ENCODE assay signal across 8 cellular contexts in the genomic region with DNA sequence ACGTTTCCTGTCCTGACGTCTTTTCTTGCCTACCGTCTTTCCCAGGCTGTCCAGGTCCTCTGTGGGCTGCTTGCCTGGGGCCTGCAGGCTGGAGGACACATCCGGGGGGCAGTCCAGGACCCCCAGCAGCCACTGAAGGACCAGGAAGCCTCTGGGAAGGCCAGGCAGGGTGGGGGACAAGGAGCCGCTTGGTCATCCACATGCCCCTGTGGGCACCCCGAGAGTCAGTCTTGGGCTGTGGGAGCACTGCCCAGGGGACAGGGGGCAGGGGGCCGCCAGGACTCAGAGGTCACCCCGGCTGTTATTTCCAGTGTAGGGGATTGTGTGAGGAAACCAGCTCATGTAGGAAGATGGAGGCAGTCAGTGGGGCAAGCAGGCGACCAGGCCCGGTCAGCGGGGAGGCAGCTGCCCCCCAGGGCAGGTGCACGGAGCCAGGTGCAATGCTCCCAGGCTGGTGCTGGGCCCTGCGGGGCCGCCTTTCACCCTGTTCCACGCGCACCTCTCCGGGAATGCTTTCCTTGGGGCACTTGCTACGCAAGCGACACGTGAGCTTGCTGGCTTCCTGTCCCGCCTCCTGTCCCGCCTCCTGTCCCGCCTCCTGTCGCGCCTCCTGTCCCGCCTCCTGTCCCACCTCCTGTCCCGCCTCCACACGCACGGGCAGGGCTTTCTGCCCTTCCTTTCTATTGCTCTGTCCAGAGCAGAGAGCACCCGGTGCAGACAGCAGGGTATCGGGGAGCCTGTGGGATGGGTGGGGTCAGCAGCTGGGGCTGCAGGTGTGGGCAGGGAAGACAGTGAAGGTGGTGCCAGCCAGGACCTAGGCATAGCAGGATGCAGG. TPM values are rescaled to one million over a fixed set of nuclear protein-coding genes. Genes with fewer than 3 reads are reported as not detected.
A peak's percentile ranks its signal among the peaks of the same experiment; 100 is the strongest.
DNase-seq lines count a peak whose midpoint lies in the region; ATAC-seq, FAIRE-seq and TF ChIP-seq lines count a peak whose summit lies in the region.

No MANE protein-coding gene starts in this region.

- ATAC-seq in HG03064 (IDR thresholded peaks at IDR 0.05; ENCODE audit: low read depth, unreplicated experiment): peak; percentile 82

- peak overlapping the region; percentile 63 for H3K4me3 ChIP-seq in GM12875 (ENCODE audit: low read depth, low read length)
- peak overlapping the region; percentile 68 for H3K4me3 ChIP-seq in kidney (ENCODE audit: low read length in 2 of 2)

- H3K4me1 ChIP-seq in kidney (ENCODE audit: control insufficient read depth in 1 of 2, insufficient read depth in 1 of 2, low read depth in 1 of 2, low read length in 2 of 2): peaks cover 9 to 11% of the 10 kb centered on the region in 2 donors

- H3K27ac ChIP-seq in kidney (ENCODE audit: low read depth in 2 of 2, low read length in 2 of 2): peak overlapping the region; percentile 41 to 51

- no peaks in the 10 kb centered on the region for H3K9me3 ChIP-seq in kidney (ENCODE audit: control insufficient read depth in 1 of 2, low read length in 2 of 2)

- TF ChIP-seq CTCF in GM12875 (IDR thresholded peaks at IDR 0.05; ENCODE audit: borderline replicate concordance, insufficient read depth, low read depth, low read length): no peak
- no peak for TF ChIP-seq CTCF in kidney (IDR thresholded peaks at IDR 0.05; ENCODE audit: borderline replicate concordance, extremely low read depth, insufficient read depth)

- intact Hi-C loops in kidney (cut with DNase I): no loop called here

- H3K36me3 ChIP-seq in kidney (ENCODE audit: control insufficient read depth in 1 of 2, insufficient read depth in 2 of 2, low read length in 2 of 2): no peaks in the 10 kb centered on the region

- DNase-seq in NCI-H345 treated with DMSO at 0.1 percent for 48 hours (lab: John Stamatoyannopoulos, UW; ENCODE audit: unreplicated experiment) (peak; percentile 72), cerebellar nuclear complex (lab: John Stamatoyannopoulos, UW) (peak; percentile 14 to 88), kidney (peak; percentile 98), NCI-H510A (lab: John Stamatoyannopoulos, UW) (no peak)
- DNase-seq in activated CD4-positive, alpha-beta T cell treated with anti-CD3 and anti-CD28 coated beads for 1 hour: peak; percentile 77
- peak; percentile 87 for DNase-seq in stimulated activated CD4-positive, alpha-beta T cell treated with anti-CD3 and anti-CD28 coated beads, Interleukin-12 subunit alpha, Interleukin-12 subunit beta, amount 100 ng/mL, for 4 hours

- FAIRE-seq in kidney (lab: Jason Lieb, UNC): peak; percentile 66

- peak overlapping the region; percentile 61 to 82 for H3K9ac ChIP-seq in kidney (ENCODE audit: low read length in 2 of 2)

RNA-seq across cellular contexts. Expression of gene MUC5B, which starts 39.5 kb away (rescaled TPM):
- 0.38 TPM for total RNA-seq in kidney
- polyA plus RNA-seq in kidney (ENCODE audit: insufficient read depth, low read depth, low replicate concordance): not detected

RNA-seq across cellular contexts. Expression of gene TOLLIP, which starts 47.0 kb away (rescaled TPM):
- 65.5 TPM for total RNA-seq in kidney
- polyA plus RNA-seq in kidney (ENCODE audit: insufficient read depth, low read depth, low replicate concordance): 88.0 TPM
